17 cellular contexts compared by ENCODE assay signal in genomic region chr6:90417385-90417784, GRCh38.
DNase-seq lines count a peak whose midpoint lies in the region; ATAC-seq and TF ChIP-seq lines count a peak whose summit lies in the region.
"Had no signal": no experiment of that assay in that cellular context is flagged by ENCODE, and none has a peak within 500 bp of the region (broad histone marks: within the 10 kb centered on the region; RNA-seq: fewer than 3 reads in every experiment).

No MANE protein-coding gene starts in this region.

- 0 out of 2 replicates have a peak overlapping the region, but pooled peaks have one; percentile 1 for H3K9ac ChIP-seq in OCI-LY1 (ENCODE audit: low read length)
- H3K9ac ChIP-seq: BLaER1 had no signal

- H3K9me3 ChIP-seq in OCI-LY1 (ENCODE audit: low read length) = no peaks in the 10 kb centered on the region
- H3K9me3 ChIP-seq in heart right ventricle = no peaks in the 10 kb centered on the region
- no peaks in the 10 kb centered on the region for H3K9me3 ChIP-seq in right cardiac atrium (ENCODE audit: control insufficient read depth, low read length)
- H3K9me3 ChIP-seq in effector memory CD4-positive, alpha-beta T cell (ENCODE audit: control insufficient read depth, low read length) = no peaks in the 10 kb centered on the region
- H3K9me3 ChIP-seq: BLaER1 had no signal

- no peaks in the 10 kb centered on the region for H3K79me2 ChIP-seq in OCI-LY1 (ENCODE audit: insufficient read depth, low read length)

- CTCF ChIA-PET in activated CD8-positive, alpha-beta memory T cell treated with anti-CD3 and anti-CD28 coated beads, Interleukin-2, amount 10 ng/mL, durations not matched to agents 7 days and 5 days (lab: Charles Lee) = interaction anchor here (1.4 to 6.8 kb wide), 2 partner anchors 19 to 58 kb away, joined by 4 to 66 read pairs; no protein-coding TSS in a partner anchor

- no peak for TF ChIP-seq CTCF in OCI-LY1 (IDR thresholded peaks at IDR 0.05; ENCODE audit: low read length)
- TF ChIP-seq CTCF in heart right ventricle (IDR thresholded peaks at IDR 0.05) = no peak

- no peak for DNase-seq in activated CD8-positive, alpha-beta memory T cell treated with anti-CD3 and anti-CD28 coated beads, Interleukin-2, amount 10 ng/mL, durations not matched to agents 7 days and 5 days
- DNase-seq in activated CD8-positive, alpha-beta memory T cell treated with anti-CD3 and anti-CD28 coated beads, Interleukin-2, amount 50 U/mL, for 48 hours = no peak
- DNase-seq in heart right ventricle (no peak), right cardiac atrium (no peak)
- DNase-seq in effector memory CD4-positive, alpha-beta T cell = no peak
- DNase-seq in stimulated activated CD4-positive, alpha-beta T cell treated with anti-CD3 and anti-CD28 coated beads, Interleukin-1b, Interleukin-23, amount 100 ng/mL, for 48 hours = no peak
- DNase-seq: 8988T; CD4-positive, alpha-beta memory T cell; DMS79 treated with DMSO at 0.1 percent for 48 hours; GF-D8; GOT3; H7; HFFc6 had no signal

- H3K27ac Mint-ChIP-seq in activated CD8-positive, alpha-beta memory T cell treated with anti-CD3 and anti-CD28 coated beads, Interleukin-2, amount 10 ng/mL, durations not matched to agents 7 days and 5 days = peak overlapping the region; percentile 54
- H3K27ac Mint-ChIP-seq: CD14-positive monocyte; CD4-positive, alpha-beta memory T cell; HFFc6 had no signal

- H2AFZ ChIP-seq in OCI-LY1 (ENCODE audit: low read length) = no peak overlapping the region

- no peaks in the 10 kb centered on the region for H3K27me3 ChIP-seq in OCI-LY1 (ENCODE audit: insufficient read depth, low read length)
- H3K27me3 ChIP-seq in heart right ventricle = no peaks in the 10 kb centered on the region
- H3K27me3 ChIP-seq in right cardiac atrium (ENCODE audit: control insufficient read depth, insufficient read depth) = no peaks in the 10 kb centered on the region
- H3K27me3 ChIP-seq in effector memory CD4-positive, alpha-beta T cell (replicated peaks; ENCODE audit: control insufficient read depth, insufficient read depth, low read length, poor library complexity, severe bottlenecking) = no peaks in the 10 kb centered on the region
- H3K27me3 ChIP-seq: BLaER1 had no signal

- H3K36me3 Mint-ChIP-seq in activated CD8-positive, alpha-beta memory T cell treated with anti-CD3 and anti-CD28 coated beads, Interleukin-2, amount 10 ng/mL, durations not matched to agents 7 days and 5 days = peaks cover 10% of the 10 kb centered on the region
- H3K36me3 Mint-ChIP-seq: CD14-positive monocyte had no signal

- H3K27me3 Mint-ChIP-seq in activated CD8-positive, alpha-beta memory T cell treated with anti-CD3 and anti-CD28 coated beads, Interleukin-2, amount 10 ng/mL, durations not matched to agents 7 days and 5 days = peaks cover 3% of the 10 kb centered on the region

- H3K4me1 ChIP-seq in OCI-LY1 (ENCODE audit: insufficient read depth, low read length, severe bottlenecking) (peaks cover 67% of the 10 kb centered on the region), heart right ventricle (peaks cover 0 to 20% (median 8%) of the 10 kb centered on the region in 9 donors), right cardiac atrium (ENCODE audit: control insufficient read depth, insufficient read depth, low read length) (peaks cover 2% of the 10 kb centered on the region)
- peaks cover 15% of the 10 kb centered on the region for H3K4me1 ChIP-seq in effector memory CD4-positive, alpha-beta T cell (ENCODE audit: control insufficient read depth, insufficient read depth, low read length, poor library complexity, severe bottlenecking)

- intact Hi-C loops in heart right ventricle (cut with DNase I) = no loop called here
- intact Hi-C loops in right cardiac atrium (cut with DNase I) = no loop called here

- H3K36me3 ChIP-seq in OCI-LY1 (ENCODE audit: insufficient read depth, low read length) (no peaks in the 10 kb centered on the region), heart right ventricle (no peaks in the 10 kb centered on the region)
- H3K36me3 ChIP-seq in effector memory CD4-positive, alpha-beta T cell (ENCODE audit: control insufficient read depth, insufficient read depth, low read length) = no peaks in the 10 kb centered on the region
- H3K36me3 ChIP-seq: BLaER1 had no signal

- H3K4me2 ChIP-seq in OCI-LY1 (ENCODE audit: low read length) = no peak overlapping the region
- H3K4me2 ChIP-seq: BLaER1 had no signal

- WGBS in heart right ventricle, 2 donors = 44 to 69% methylated on average over 1 of the region's 1 CpG
- WGBS in right cardiac atrium = 59% methylated on average over 1 of the region's 1 CpG

- no peak overlapping the region for H3K4me3 ChIP-seq in OCI-LY1 (ENCODE audit: low read depth, low read length, poor library complexity, severe bottlenecking)
- H3K4me3 ChIP-seq in heart right ventricle = no peak overlapping the region
- no peak overlapping the region for H3K4me3 ChIP-seq in right cardiac atrium (ENCODE audit: low read length)
- H3K4me3 ChIP-seq in effector memory CD4-positive, alpha-beta T cell (ENCODE audit: insufficient read depth, low read depth, low read length, poor library complexity, severe bottlenecking) = no peak overlapping the region
- H3K4me3 ChIP-seq: BLaER1 had no signal

- H4K20me1 ChIP-seq in OCI-LY1 (ENCODE audit: insufficient read depth, low read length) = no peaks in the 10 kb centered on the region
- H4K20me1 ChIP-seq: BLaER1 had no signal

- no peaks in the 10 kb centered on the region for H3K9me2 ChIP-seq in OCI-LY1 (ENCODE audit: low read depth, low read length)

- H3K27ac ChIP-seq in OCI-LY1 (ENCODE audit: low read depth, low read length, poor library complexity, severe bottlenecking) (peak overlapping the region; percentile 65), heart right ventricle (no peak overlapping the region), right cardiac atrium (ENCODE audit: low read length) (no peak overlapping the region)
- no peak overlapping the region for H3K27ac ChIP-seq in effector memory CD4-positive, alpha-beta T cell (ENCODE audit: insufficient read depth, low read length, poor library complexity, severe bottlenecking)
- H3K27ac ChIP-seq: BLaER1 had no signal

- H3K9me3 Mint-ChIP-seq in activated CD8-positive, alpha-beta memory T cell treated with anti-CD3 and anti-CD28 coated beads, Interleukin-2, amount 10 ng/mL, durations not matched to agents 7 days and 5 days (ENCODE audit: low read depth) = peaks cover 4% of the 10 kb centered on the region
- H3K9me3 Mint-ChIP-seq: HFFc6 had no signal

- peaks cover 57% of the 10 kb centered on the region for H3K4me1 Mint-ChIP-seq in activated CD8-positive, alpha-beta memory T cell treated with anti-CD3 and anti-CD28 coated beads, Interleukin-2, amount 10 ng/mL, durations not matched to agents 7 days and 5 days

- no peak overlapping the region for H3K4me3 Mint-ChIP-seq in activated CD8-positive, alpha-beta memory T cell treated with anti-CD3 and anti-CD28 coated beads, Interleukin-2, amount 10 ng/mL, durations not matched to agents 7 days and 5 days
- H3K4me3 Mint-ChIP-seq: CD14-positive monocyte; CD4-positive, alpha-beta memory T cell; HFFc6 had no signal

- no peak for ATAC-seq in activated CD8-positive, alpha-beta memory T cell treated with anti-CD3 and anti-CD28 coated beads, Interleukin-2, amount 10 ng/mL, durations not matched to agents 7 days and 5 days
- ATAC-seq in heart right ventricle (peak in 7 of 8 donors; percentile 2 to 89 (median 73)), right cardiac atrium (peak; percentile 36 to 44)
- ATAC-seq: HCT116 had no signal

- H3F3A ChIP-seq in OCI-LY1 (ENCODE audit: insufficient read depth, low read length) = peaks cover 10% of the 10 kb centered on the region; the same call in 1 of the 2 replicates
